In the genomic region with DNA sequence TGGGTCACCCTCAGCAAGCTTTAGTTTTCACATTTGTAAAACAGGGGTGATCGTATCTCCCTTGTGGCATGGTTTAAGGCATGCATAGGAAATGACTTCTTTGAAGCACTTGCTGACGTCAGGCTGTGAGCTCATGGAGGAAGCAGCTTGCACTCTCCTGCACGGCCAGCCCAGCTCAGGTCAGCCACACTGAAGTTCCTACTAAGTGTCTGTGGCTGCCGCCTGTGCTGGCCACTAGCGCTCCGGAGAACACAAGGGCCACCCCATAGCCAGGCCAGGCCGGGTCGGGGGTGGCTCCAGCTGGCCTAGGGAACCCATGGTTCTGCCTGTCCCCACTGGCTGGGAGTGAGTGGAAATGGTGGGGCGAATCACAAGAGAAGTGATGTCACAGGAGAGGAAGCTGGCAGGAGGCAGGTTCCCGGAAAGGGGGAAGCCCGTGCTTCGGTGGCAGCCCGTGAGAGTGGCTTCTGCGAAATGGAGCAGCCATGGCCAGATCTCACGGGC, we compare ENCODE assay signal across 9 cellular contexts. TPM values are rescaled to one million over a fixed set of nuclear protein-coding genes. Genes with fewer than 3 reads are reported as not detected.
DNase-seq lines count a peak whose midpoint lies in the region; ATAC-seq and TF ChIP-seq lines count a peak whose summit lies in the region.
"Had no signal": no experiment of that assay in that cellular context is flagged by ENCODE, and none has a peak within 500 bp of the region (broad histone marks: within the 10 kb centered on the region; RNA-seq: fewer than 3 reads in every experiment).

No MANE protein-coding gene starts in this region.

- no peak overlapping the region for H3K4me3 ChIP-seq in CD4-positive, alpha-beta memory T cell (ENCODE audit: low read length in 2 of 2)

- POLR2A ChIA-PET in CD4-positive, alpha-beta memory T cell (lab: Charles Lee; ENCODE audit: partially characterized antibody): interaction anchor here (0.7 to 3.9 kb wide), 20 partner anchors 10 to 304 kb away, joined by 3 to 45 read pairs (median 4); partner anchors contain the start of genes IFT27, IL2RB and KCTD17
- POLR2A ChIA-PET in activated B cell treated with CpG ODN at 0.5 μM for 24 hours (lab: Charles Lee): interaction anchor here (0.6 to 1.5 kb wide), 8 partner anchors 9 to 325 kb away, joined by 3 to 9 read pairs (median 4); no protein-coding TSS in a partner anchor

- peak overlapping the region; percentile 21 to 84 (median 69) for H3K4me3 Mint-ChIP-seq in CD4-positive, alpha-beta memory T cell
- peak overlapping the region; percentile 44 for H3K4me3 Mint-ChIP-seq in activated B cell treated with CpG ODN at 0.5 μM for 24 hours

- peak; percentile 90 to 98 (median 94) for DNase-seq in CD4-positive, alpha-beta memory T cell
- DNase-seq in activated B cell treated with CpG ODN at 0.5 μM for 24 hours: no peak
- peak; percentile 45 for DNase-seq in astrocyte of the hippocampus (ENCODE audit: low read depth, low spot score)
- peak; percentile 63 to 80 (median 63) for DNase-seq in stimulated activated CD4-positive, alpha-beta T cell treated with anti-CD3 and anti-CD28 coated beads, Interleukin-12 subunit alpha, Interleukin-12 subunit beta, amount 100 ng/mL, for 48 hours (ENCODE audit: low read depth in 2 of 3, low spot score in 1 of 3)
- no peak for DNase-seq in NCI-H1105 (lab: John Stamatoyannopoulos, UW)
- DNase-seq: NCI-H1417 treated with DMSO at 0.1 percent for 48 hours had no signal

- H3K36me3 ChIP-seq in CD4-positive, alpha-beta memory T cell (ENCODE audit: insufficient read depth, low read length): no peaks in the 10 kb centered on the region

- TF ChIP-seq CTCF in activated B cell treated with CpG ODN at 0.5 μM for 24 hours (IDR thresholded peaks at IDR 0.05): no peak

- CTCF ChIA-PET in CD4-positive, alpha-beta memory T cell (lab: Charles Lee; ENCODE audit: partially characterized antibody): interaction anchor here (0.7 to 2.9 kb wide), 27 partner anchors 12 to 487 kb away, joined by 3 to 61 read pairs (median 4); partner anchors contain the start of genes IL2RB and RAC2
- CTCF ChIA-PET in activated B cell treated with CpG ODN at 0.5 μM for 24 hours (lab: Charles Lee): interaction anchor here (0.8 to 2.5 kb wide), 7 partner anchors 42 to 323 kb away, joined by 3 to 15 read pairs (median 3); partner anchors contain the start of gene IL2RB

- peaks cover 0 to 5% of the 10 kb centered on the region in 2 donors for H3K27me3 Mint-ChIP-seq in CD4-positive, alpha-beta memory T cell
- H3K27me3 Mint-ChIP-seq in activated B cell treated with CpG ODN at 0.5 μM for 24 hours: no peaks in the 10 kb centered on the region

- peaks cover 34% of the 10 kb centered on the region for H3K4me1 ChIP-seq in CD4-positive, alpha-beta memory T cell (ENCODE audit: insufficient read depth, low read length)

- ATAC-seq in activated B cell treated with CpG ODN at 0.5 μM for 24 hours (ENCODE audit: low read depth) (peak; percentile 58), HG02852 (IDR thresholded peaks at IDR 0.05; ENCODE audit: unreplicated experiment) (no peak), GM21786 (IDR thresholded peaks at IDR 0.05; ENCODE audit: unreplicated experiment) (no peak), HG02763 (IDR thresholded peaks at IDR 0.05; ENCODE audit: unreplicated experiment) (no peak)

- H3K9me3 ChIP-seq in CD4-positive, alpha-beta memory T cell (ENCODE audit: control insufficient read depth in 1 of 2, low read length in 2 of 2): no peaks in the 10 kb centered on the region

- peaks cover 28 to 54% (median 40%) of the 10 kb centered on the region in 4 donors for H3K4me1 Mint-ChIP-seq in CD4-positive, alpha-beta memory T cell
- H3K4me1 Mint-ChIP-seq in activated B cell treated with CpG ODN at 0.5 μM for 24 hours: peaks cover 25% of the 10 kb centered on the region

- H3K36me3 Mint-ChIP-seq in CD4-positive, alpha-beta memory T cell: peaks cover 0 to 3% of the 10 kb centered on the region in 2 donors
- H3K36me3 Mint-ChIP-seq in activated B cell treated with CpG ODN at 0.5 μM for 24 hours (ENCODE audit: low read depth): no peaks in the 10 kb centered on the region

- peak overlapping the region; percentile 94 to 100 (median 99) for H3K27ac Mint-ChIP-seq in CD4-positive, alpha-beta memory T cell
- H3K27ac Mint-ChIP-seq in activated B cell treated with CpG ODN at 0.5 μM for 24 hours: peak overlapping the region; percentile 59

- intact Hi-C loops in CD4-positive, alpha-beta memory T cell (cut with micrococcal nuclease): loop anchor here (1.0 to 5.0 kb wide), 3 partner anchors 43 to 163 kb away; partner anchors contain the start of gene RAC2
- intact Hi-C loops in activated B cell treated with CpG ODN at 0.5 μM for 24 hours (cut with micrococcal nuclease): loop anchor here (5.0 kb wide), 1 partner anchor 58 kb away; no protein-coding TSS in a partner anchor

- H3K27me3 ChIP-seq in CD4-positive, alpha-beta memory T cell (ENCODE audit: insufficient read depth, low read length): no peaks in the 10 kb centered on the region

- peaks cover 0 to 1% (median 0%) of the 10 kb centered on the region in 8 donors for H3K9me3 Mint-ChIP-seq in CD4-positive, alpha-beta memory T cell
- no peaks in the 10 kb centered on the region for H3K9me3 Mint-ChIP-seq in activated B cell treated with CpG ODN at 0.5 μM for 24 hours

- H3K27ac ChIP-seq in CD4-positive, alpha-beta memory T cell (ENCODE audit: low read depth, low read length): peak overlapping the region; percentile 71

RNA-seq across cellular contexts. Expression of gene KCTD17, which starts 28.2 kb away (rescaled TPM):
- total RNA-seq in CD4-positive, alpha-beta memory T cell: 10 to 100 TPM; 32.3 to 33.4 TPM
- polyA plus RNA-seq in CD4-positive, alpha-beta memory T cell: 10 to 100 TPM in 1 of 2 donors, 1 to 10 TPM in 1; 9.0 to 13.2 TPM
- 28.9 and 29.4 TPM in 2 replicates for total RNA-seq in activated B cell treated with CpG ODN at 0.5 μM for 24 hours

RNA-seq across cellular contexts. Expression of gene TMPRSS6, which starts 29.8 kb away (rescaled TPM):
- total RNA-seq in CD4-positive, alpha-beta memory T cell: under 1 TPM; 0.61 to 0.90 TPM
- polyA plus RNA-seq in CD4-positive, alpha-beta memory T cell: not detected
- 4.6 and 5.4 TPM in 2 replicates for total RNA-seq in activated B cell treated with CpG ODN at 0.5 μM for 24 hours

Comparison
In these comparisons a context has a peak if more than half of its experiments do, and no peak if none do; other contexts are left out.
1. DNase-seq: peak in CD4-positive, alpha-beta memory T cell (5 of 5), astrocyte of the hippocampus (single experiment) and stimulated activated CD4-positive, alpha-beta T cell treated with anti-CD3 and anti-CD28 coated beads, Interleukin-12 subunit alpha, Interleukin-12 subunit beta, amount 100 ng/mL, for 48 hours (3 of 3); none in activated B cell treated with CpG ODN at 0.5 μM for 24 hours (single experiment) and NCI-H1105 (single experiment).